Comparison of ENCODE assay signal across 12 cellular contexts in genomic region chr11:128421577-128421976, GRCh38.
DNase-seq lines count a peak whose midpoint lies in the region; ATAC-seq and TF ChIP-seq lines count a peak whose summit lies in the region.
"Had no signal": no experiment of that assay in that cellular context is flagged by ENCODE, and none has a peak within 500 bp of the region (broad histone marks: within the 10 kb centered on the region; RNA-seq: fewer than 3 reads in every experiment).

No MANE protein-coding gene starts in this region.

- ATAC-seq in GM18858 (IDR thresholded peaks at IDR 0.05; ENCODE audit: unreplicated experiment) (no peak), psoas muscle (no peak)

- peak overlapping the region; percentile 68 for H3K4me3 Mint-ChIP-seq in activated naive CD8-positive, alpha-beta T cell treated with anti-CD3 and anti-CD28 coated beads for 36 hours

- no peak overlapping the region for H3K4me3 ChIP-seq in Peyer's patch
- H3K4me3 ChIP-seq in psoas muscle, result no peak overlapping the region
- H3K4me3 ChIP-seq: suprapubic skin had no signal

- H3K9me3 Mint-ChIP-seq in activated naive CD8-positive, alpha-beta T cell treated with anti-CD3 and anti-CD28 coated beads for 36 hours, result no peaks in the 10 kb centered on the region

- peaks cover 0 to 21% (median 7%) of the 10 kb centered on the region in 4 donors for H3K4me1 ChIP-seq in Peyer's patch
- H3K4me1 ChIP-seq in psoas muscle, result peaks cover 31% of the 10 kb centered on the region

- no peaks in the 10 kb centered on the region for H3K27me3 Mint-ChIP-seq in activated naive CD8-positive, alpha-beta T cell treated with anti-CD3 and anti-CD28 coated beads for 36 hours

- TF ChIP-seq CTCF in Peyer's patch (IDR thresholded peaks at IDR 0.05) (no peak), psoas muscle (IDR thresholded peaks at IDR 0.05) (no peak)

- peaks cover 77% of the 10 kb centered on the region for H3K4me1 Mint-ChIP-seq in activated naive CD8-positive, alpha-beta T cell treated with anti-CD3 and anti-CD28 coated beads for 36 hours

- H3K36me3 Mint-ChIP-seq in activated naive CD8-positive, alpha-beta T cell treated with anti-CD3 and anti-CD28 coated beads for 36 hours, result no peaks in the 10 kb centered on the region

- H3K36me3 ChIP-seq in Peyer's patch (no peaks in the 10 kb centered on the region), psoas muscle (ENCODE audit: insufficient read depth in 1 of 2, low read depth in 1 of 2) (no peaks in the 10 kb centered on the region)
- H3K36me3 ChIP-seq: suprapubic skin had no signal

- H3K27ac ChIP-seq in Peyer's patch (peak overlapping the region in 2 of 4 donors; percentile 29 to 53), psoas muscle (no peak overlapping the region)
- H3K27ac ChIP-seq: suprapubic skin had no signal

- intact Hi-C loops in psoas muscle (cut with DNase I), result no loop called here

- TF ChIP-seq POLR2A in Peyer's patch (IDR thresholded peaks at IDR 0.05), result no peak

- no peaks in the 10 kb centered on the region for H3K27me3 ChIP-seq in Peyer's patch
- no peaks in the 10 kb centered on the region for H3K27me3 ChIP-seq in psoas muscle (ENCODE audit: insufficient read depth in 3 of 3, low read length in 2 of 3)
- H3K27me3 ChIP-seq: suprapubic skin had no signal

- DNase-seq in AG08396 (ENCODE audit: low spot score), result peak; percentile 36
- DNase-seq in ELR (ENCODE audit: low read depth), result peak; percentile 79
- no peak for DNase-seq in activated naive CD8-positive, alpha-beta T cell treated with anti-CD3 and anti-CD28 coated beads for 36 hours
- peak; percentile 57 for DNase-seq in kidney tubule cell (ENCODE audit: low spot score)
- DNase-seq in NOMO-1 treated with dmso at 0.1 percent for 144 hours (lab: John Stamatoyannopoulos, UW; ENCODE audit: unreplicated experiment), result no peak
- no peak for DNase-seq in Peyer's patch
- no peak for DNase-seq in psoas muscle
- DNase-seq: activated naive CD4-positive, alpha-beta T cell treated with Interleukin-2 at 50 U/mL for 16 hours; Calu3; NCI-H1694 treated with DMSO at 0.1 percent for 48 hours had no signal

- peak overlapping the region; percentile 93 for H3K27ac Mint-ChIP-seq in activated naive CD8-positive, alpha-beta T cell treated with anti-CD3 and anti-CD28 coated beads for 36 hours

- H3K9me3 ChIP-seq in Peyer's patch, result no peaks in the 10 kb centered on the region
- no peaks in the 10 kb centered on the region for H3K9me3 ChIP-seq in psoas muscle
- H3K9me3 ChIP-seq: suprapubic skin had no signal

- WGBS in psoas muscle, 3 donors, result 89 to 97% (median 89%) methylated on average over 3 of the region's 3 CpGs

Comparison
In these comparisons a context has a peak if more than half of its experiments do, and no peak if none do; other contexts are left out.
1. DNase-seq: peak in AG08396 (single experiment), ELR (single experiment) and kidney tubule cell (single experiment); none in activated naive CD8-positive, alpha-beta T cell treated with anti-CD3 and anti-CD28 coated beads for 36 hours (single experiment), NOMO-1 treated with dmso at 0.1 percent for 144 hours (single experiment), Peyer's patch (0 of 3) and psoas muscle (0 of 2).